7 cellular contexts compared by ENCODE assay signal in the genomic region with DNA sequence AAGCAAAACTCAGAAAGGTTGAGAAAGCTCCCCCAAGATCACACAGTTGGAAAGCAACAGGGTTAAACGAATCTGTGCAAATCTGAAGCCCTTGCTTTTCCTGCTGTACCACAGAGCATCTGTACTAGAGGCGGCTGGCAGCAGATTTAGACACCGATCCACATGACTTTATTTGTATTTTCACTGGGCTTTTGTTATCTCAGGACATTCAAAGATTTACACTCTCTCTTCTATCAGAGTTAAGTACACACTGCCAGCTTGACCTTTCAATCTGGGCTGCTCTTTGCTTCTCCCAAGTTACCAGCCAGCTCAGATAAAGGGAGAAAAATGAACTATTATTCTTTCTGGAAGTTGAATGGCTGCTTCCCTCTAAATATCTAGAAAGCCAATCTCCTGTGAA.
"Had no signal": no experiment of that assay in that cellular context is flagged by ENCODE, and none has a peak within 500 bp of the region (broad histone marks: within the 10 kb centered on the region; RNA-seq: fewer than 3 reads in every experiment).

No MANE protein-coding gene starts in this region.

- H3K27ac Mint-ChIP-seq: GM23338, H9 had no signal

- H3K4me3 ChIP-seq: GM23338, K562 had no signal

- ATAC-seq: GM23338, K562 had no signal

- FAIRE-seq: H1, H54, K562 had no signal

- H2AFZ ChIP-seq: GM23338 had no signal

- H3K4me1 Mint-ChIP-seq: GM23338, H9 had no signal

- H3K4me2 ChIP-seq: GM23338 had no signal

- DNase-seq: H9, HCEC 1CT, IMR-90 had no signal

- H3K9me3 Mint-ChIP-seq: GM23338, H9 had no signal

- H3K4me3 Mint-ChIP-seq: GM23338, H9 had no signal
